ENCODE assay signal across 11 cellular contexts in genomic region chr15:61571026-61571425, GRCh38.
"Had no signal": no experiment of that assay in that cellular context is flagged by ENCODE, and none has a peak within 500 bp of the region (broad histone marks: within the 10 kb centered on the region; RNA-seq: fewer than 3 reads in every experiment).

No MANE protein-coding gene starts in this region.

- H3K4me1 ChIP-seq: HAP-1 had no signal

- FAIRE-seq: H1, H54 had no signal

- H3K4me3 ChIP-seq: GM23248, GM23338, HAP-1 had no signal

- H3K27ac ChIP-seq: GM23248 had no signal

- H3K4me1 Mint-ChIP-seq: GM23338, H9 had no signal

- H3K36me3 ChIP-seq: HAP-1 had no signal

- H3K27ac Mint-ChIP-seq: GM23338, H9, HFFc6 had no signal

- H3K9me3 Mint-ChIP-seq: GM23338, H9 had no signal

- H3K9me3 ChIP-seq: HAP-1 had no signal

- ATAC-seq: GM23338, HCT116 had no signal

- H3K4me3 Mint-ChIP-seq: GM23338, H9, HFFc6 had no signal

- DNase-seq: GM23248, GOT3, H7, H9, HCEC 1CT, HFFc6 had no signal
